Comparison of ENCODE assay signal across 8 cellular contexts in the genomic region with DNA sequence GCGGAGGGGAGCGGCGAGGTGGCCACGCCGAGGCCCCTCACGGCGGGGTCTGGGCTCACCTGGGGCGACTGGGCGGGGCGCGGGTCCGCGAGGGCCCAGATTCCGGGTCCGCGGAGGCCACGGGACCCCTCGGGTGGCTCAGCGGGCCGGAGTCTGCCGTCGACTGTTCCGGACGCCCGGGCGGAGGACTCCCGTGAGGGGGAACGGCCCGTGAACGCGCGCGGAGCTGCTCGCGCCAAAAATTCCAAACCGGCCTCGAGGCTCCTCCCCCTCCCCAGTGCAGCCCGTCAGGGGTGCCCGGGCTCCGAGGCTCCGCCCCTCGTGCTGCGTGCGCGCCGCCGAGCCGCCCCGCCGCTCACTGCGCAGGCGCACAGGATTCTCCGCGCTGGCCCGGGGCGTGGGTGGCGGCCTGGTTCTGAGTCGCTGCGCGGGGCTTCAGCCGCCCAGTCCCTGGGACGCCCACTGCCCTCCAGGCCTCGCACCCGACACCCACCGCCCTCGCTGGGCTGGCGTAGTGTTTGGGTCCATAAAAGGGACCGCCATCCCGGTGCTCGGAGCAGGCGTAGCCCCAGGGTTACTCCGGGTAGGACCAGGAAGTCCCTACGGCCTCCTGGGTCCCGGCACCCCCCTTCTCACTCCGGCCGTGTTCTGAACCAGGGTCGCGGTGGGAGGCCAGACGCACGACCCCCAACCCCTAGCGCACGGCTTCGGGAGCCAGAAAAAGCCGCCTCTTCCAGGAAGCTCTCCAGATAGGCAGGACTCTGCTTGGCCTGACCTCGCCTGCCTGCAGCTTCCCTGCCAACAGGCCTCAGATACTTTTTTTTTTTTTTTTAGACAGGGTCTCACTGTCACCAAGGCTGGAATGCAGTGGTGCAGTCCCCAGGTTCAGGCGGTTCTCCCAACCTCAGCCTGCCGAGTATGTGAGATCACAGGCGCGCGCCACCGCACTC.
DNase-seq lines count a peak whose midpoint lies in the region; ATAC-seq lines count a peak whose summit lies in the region.

A gene (minus strand): TSS at position 220 of the 950 bp plus-strand sequence. CDS start 789 bp downstream, outside the sequence.

- peak; percentile 84 to 85 for DNase-seq in AML-193 (lab: John Stamatoyannopoulos, UW)
- DNase-seq in NCI-H510A (lab: John Stamatoyannopoulos, UW) = peak; percentile 62
- DNase-seq in activated CD4-positive, alpha-beta T cell treated with anti-CD3 and anti-CD28 coated beads for 48 hours = peak; percentile 96
- DNase-seq in stimulated activated CD4-positive, alpha-beta T cell treated with anti-CD3 and anti-CD28 coated beads, Interleukin-1b, Interleukin-23, amount 100 ng/mL, for 24 hours (ENCODE audit: low read depth in 4 of 4, low spot score in 1 of 4) = peak; percentile 88 to 94 (median 89)

- ATAC-seq in GM19043 (IDR thresholded peaks at IDR 0.05; ENCODE audit: low read depth, unreplicated experiment) (peak; percentile 76), HG03342 (IDR thresholded peaks at IDR 0.05; ENCODE audit: unreplicated experiment) (peak; percentile 55)

- peak within 1 kb of the TSS; percentile 77 for H3K27ac ChIP-seq in cingulate gyrus (ENCODE audit: low read depth, low read length)
- H3K27ac ChIP-seq in layer of hippocampus (ENCODE audit: low read depth, low read length) = peak within 1 kb of the TSS; percentile 83

- no peaks in the 10 kb centered on the region for H3K27me3 ChIP-seq in layer of hippocampus (ENCODE audit: control insufficient read depth, insufficient read depth, low read length)

Comparison
In these comparisons a context has a peak if more than half of its experiments do, and no peak if none do; other contexts are left out.
1. Peak in every context shown above with its lines: DNase-seq, ATAC-seq and H3K27ac ChIP-seq.